In the genomic region with DNA sequence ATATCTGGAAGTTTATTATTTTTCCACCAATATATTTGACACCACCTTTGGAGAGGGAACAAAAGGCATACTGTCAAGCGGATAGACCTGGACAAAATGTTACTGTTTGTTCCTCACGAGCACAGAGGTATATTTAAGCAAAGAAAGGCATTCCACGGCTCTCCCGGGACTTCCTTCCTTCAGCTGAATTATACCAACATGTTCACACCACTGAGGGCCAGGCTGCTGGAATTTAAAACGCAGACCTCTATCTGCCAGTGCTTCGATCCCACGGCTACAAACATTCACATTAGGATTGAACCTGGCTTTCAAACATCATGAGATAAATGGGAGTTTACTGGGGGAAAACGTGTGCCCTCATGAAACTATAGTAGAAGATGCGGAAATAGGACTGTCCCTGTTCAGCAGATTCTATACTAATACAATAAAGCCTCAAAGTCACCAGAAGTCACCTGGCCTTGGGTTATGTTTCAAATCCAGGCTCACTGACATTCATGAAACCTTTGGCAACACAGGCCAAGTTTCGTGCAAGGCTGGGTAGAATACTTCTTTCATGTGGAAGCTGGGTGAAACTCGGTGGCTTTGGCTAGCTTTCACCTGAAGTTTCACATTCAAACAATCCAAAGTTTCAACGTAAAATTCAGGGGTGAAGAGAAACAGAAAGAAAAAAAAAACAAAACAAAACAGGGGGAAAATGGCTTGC, we compare ENCODE assay signal across 14 cellular contexts. TPM values are rescaled to one million over a fixed set of nuclear protein-coding genes. Genes with fewer than 3 reads are reported as not detected.
DNase-seq lines count a peak whose midpoint lies in the region; ATAC-seq, FAIRE-seq and TF ChIP-seq lines count a peak whose summit lies in the region.
"Had no signal": no experiment of that assay in that cellular context is flagged by ENCODE, and none has a peak within 500 bp of the region (broad histone marks: within the 10 kb centered on the region; RNA-seq: fewer than 3 reads in every experiment).

No MANE protein-coding gene starts in this region.

- H3K9ac ChIP-seq in endothelial cell of umbilical vein (replicated peaks; ENCODE audit: extremely low read depth, insufficient read depth, low read length) = peak overlapping the region; percentile 94

- no peak for TF ChIP-seq CTCF in cardiac muscle cell (IDR thresholded peaks at IDR 0.05; ENCODE audit: low read depth, low read length)
- TF ChIP-seq CTCF in endothelial cell of umbilical vein (IDR thresholded peaks at IDR 0.05; ENCODE audit: extremely low read depth in 1 of 2, insufficient read depth in 1 of 2, low read depth in 1 of 2, low read length in 2 of 2) = no peak
- TF ChIP-seq CTCF in osteoblast (IDR thresholded peaks at IDR 0.05; ENCODE audit: extremely low read depth, low read depth, low read length) = no peak
- no peak for TF ChIP-seq CTCF in upper lobe of left lung (IDR thresholded peaks at IDR 0.05)

- H3K4me3 ChIP-seq in cardiac muscle cell (peak overlapping the region; percentile 60), endothelial cell of umbilical vein (replicated peaks in 1 of 3; ENCODE audit: insufficient read depth in 1 of 3, low read depth in 1 of 3, low read length in 3 of 3) (peak overlapping the region in 2 of 3 experiments; percentile 50 to 88), osteoblast (ENCODE audit: insufficient read depth, low read length) (peak overlapping the region; percentile 69), upper lobe of left lung (peak overlapping the region in 1 of 4 donors; percentile 38)

- intact Hi-C loops in left ventricle myocardium superior (cut with micrococcal nuclease) = no loop called here
- intact Hi-C loops in endothelial cell of umbilical vein (cut with micrococcal nuclease) = loop anchor here (1.0 to 2.0 kb wide), 3 partner anchors 11 to 64 kb away; no protein-coding TSS in a partner anchor

- peak; percentile 50 for FAIRE-seq in endothelial cell of umbilical vein (lab: Jason Lieb, UNC)

- dilution Hi-C loops in endothelial cell of umbilical vein (cut with MboI; ENCODE audit: extremely low pct_ligation_motif_present, low sequenced_read_pairs) = no loop called here

- 66 to 77% methylated on average over 12 of the region's 12 CpGs for WGBS in upper lobe of left lung, 2 donors

- no TSS peak for BruUV-seq in endothelial cell of umbilical vein (replicated peaks; lab: Mats Ljungman, UMichigan)

- H4K20me1 ChIP-seq in endothelial cell of umbilical vein (replicated peaks; ENCODE audit: control insufficient read depth, extremely low read depth, insufficient read depth, low read length) (no peaks in the 10 kb centered on the region), osteoblast (ENCODE audit: insufficient read depth, low read length) (no peaks in the 10 kb centered on the region)

- POLR2A ChIA-PET in endothelial cell of umbilical vein (lab: Charles Lee) = no interaction called here

- CTCF ChIA-PET in endothelial cell of umbilical vein (lab: Charles Lee) = interaction anchor here (1.0 to 5.5 kb wide), 14 partner anchors 10 to 265 kb away, joined by 3 to 67 read pairs (median 4); no protein-coding TSS in a partner anchor

- H3K9me3 ChIP-seq in cardiac muscle cell (ENCODE audit: low read depth) (no peaks in the 10 kb centered on the region), endothelial cell of umbilical vein (replicated peaks; ENCODE audit: control insufficient read depth, insufficient read depth, low read length) (no peaks in the 10 kb centered on the region), osteoblast (ENCODE audit: low read depth, low read length) (no peaks in the 10 kb centered on the region), upper lobe of left lung (no peaks in the 10 kb centered on the region)

- H3K79me2 ChIP-seq in endothelial cell of umbilical vein (ENCODE audit: control insufficient read depth, insufficient read depth, low read length) (peaks cover 29% of the 10 kb centered on the region), osteoblast (ENCODE audit: insufficient read depth, low read length) (peaks cover 29% of the 10 kb centered on the region)

- H3K36me3 ChIP-seq in cardiac muscle cell (peaks cover 3% of the 10 kb centered on the region), endothelial cell of umbilical vein (ENCODE audit: control insufficient read depth in 2 of 2, extremely low read depth in 1 of 2, insufficient read depth in 2 of 2, low read length in 2 of 2) (no peaks in the 10 kb centered on the region), osteoblast (ENCODE audit: insufficient read depth, low read length) (no peaks in the 10 kb centered on the region), upper lobe of left lung (no peaks in the 10 kb centered on the region)

- ATAC-seq in left ventricle myocardium superior (no peak), upper lobe of left lung (ENCODE audit: low FRiP score in 2 of 2) (no peak), GM18870 (IDR thresholded peaks at IDR 0.05; ENCODE audit: unreplicated experiment) (no peak)

- H2AFZ ChIP-seq in endothelial cell of umbilical vein (ENCODE audit: low read depth, low read length) = peak overlapping the region; percentile 69
- peak overlapping the region; percentile 36 for H2AFZ ChIP-seq in osteoblast (ENCODE audit: low read length)

- H3K9me1 ChIP-seq in endothelial cell of umbilical vein (replicated peaks; ENCODE audit: control insufficient read depth, extremely low read depth, insufficient read depth, low read length) = no peaks in the 10 kb centered on the region

- no peak for TF ChIP-seq EP300 in upper lobe of left lung (IDR thresholded peaks at IDR 0.05)

- peak overlapping the region; percentile 93 for H3K4me2 ChIP-seq in endothelial cell of umbilical vein (ENCODE audit: insufficient read depth, low read length)
- H3K4me2 ChIP-seq in osteoblast (ENCODE audit: insufficient read depth, low read length) = peak overlapping the region; percentile 84

- no peak for DNase-seq in cardiac muscle cell (ENCODE audit: low read depth in 1 of 2, low spot score in 1 of 2)
- no peak for DNase-seq in left ventricle myocardium superior
- DNase-seq in endothelial cell of umbilical vein (ENCODE audit: low read depth, low spot score) = peak; percentile 56
- DNase-seq in osteoblast (ENCODE audit: insufficient read length, low spot score, missing footprints) = no peak
- no peak for DNase-seq in upper lobe of left lung
- DNase-seq in NOMO-1 (lab: John Stamatoyannopoulos, UW; ENCODE audit: unreplicated experiment in 2 of 2) = no peak
- DNase-seq in stimulated activated CD4-positive, alpha-beta T cell treated with anti-CD3 and anti-CD28 coated beads, Interleukin-2, amount 100 ng/mL, for 24 hours = no peak
- DNase-seq: 8988T; activated CD4-positive, alpha-beta T cell treated with anti-CD3 and anti-CD28 coated beads for 48 hours; activated T-cell treated with anti-CD3 and anti-CD28 coated beads, Interleukin-2, amount 50 U/mL, for 1 hour; CD4-positive, alpha-beta T cell; stimulated activated CD8-positive, alpha-beta memory T cell treated with anti-CD3 and anti-CD28 coated beads, Interleukin-4, amount 100 ng/mL, for 48 hours; T-helper 9 cell had no signal

- H3K27ac ChIP-seq in cardiac muscle cell = peak overlapping the region; percentile 86
- peak overlapping the region; percentile 91 for H3K27ac ChIP-seq in endothelial cell of umbilical vein (ENCODE audit: insufficient read depth, low read depth, low read length)
- peak overlapping the region; percentile 86 for H3K27ac ChIP-seq in osteoblast (ENCODE audit: low read depth, low read length)
- H3K27ac ChIP-seq in upper lobe of left lung = peak overlapping the region in 3 of 4 donors; percentile 22 to 36 (median 28)

- H3K27me3 ChIP-seq in cardiac muscle cell (no peaks in the 10 kb centered on the region), endothelial cell of umbilical vein (ENCODE audit: control insufficient read depth in 2 of 2, insufficient read depth in 2 of 2, low read length in 2 of 2) (no peaks in the 10 kb centered on the region), osteoblast (ENCODE audit: insufficient read depth, low read length) (no peaks in the 10 kb centered on the region), upper lobe of left lung (no peaks in the 10 kb centered on the region)

- no peak for TF ChIP-seq POLR2A in endothelial cell of umbilical vein (IDR thresholded peaks at IDR 0.05; ENCODE audit: low read depth, low read length)
- TF ChIP-seq POLR2A in upper lobe of left lung (IDR thresholded peaks at IDR 0.05) = no peak

- peaks cover 49% of the 10 kb centered on the region for H3K4me1 ChIP-seq in cardiac muscle cell (ENCODE audit: low read depth)
- H3K4me1 ChIP-seq in endothelial cell of umbilical vein (ENCODE audit: control insufficient read depth, extremely low read depth, insufficient read depth, low read length) = peaks cover 32% of the 10 kb centered on the region
- H3K4me1 ChIP-seq in osteoblast (ENCODE audit: insufficient read depth, low read length) = peaks cover 45% of the 10 kb centered on the region
- peaks cover 7 to 31% (median 13%) of the 10 kb centered on the region in 4 donors for H3K4me1 ChIP-seq in upper lobe of left lung

TF ChIP-seq in endothelial cell of umbilical vein, 7 proteins besides CTCF, POLR2A, EP300 and RAD21:
- no peak for TF ChIP-seq EZH2 (IDR thresholded peaks at IDR 0.05; ENCODE audit: borderline replicate concordance, low read depth, low read length, severe bottlenecking)

RNA-seq across cellular contexts. Expression of a gene that starts 39.5 kb away (rescaled TPM):
- total RNA-seq in cardiac muscle cell (318 and 453 TPM in 2 replicates), left ventricle myocardium superior (911 TPM), endothelial cell of umbilical vein (75.5 and 82.5 TPM in 2 replicates), osteoblast (50.7 and 85.0 TPM in 2 replicates), upper lobe of left lung (10 to 100 TPM; 35.4 to 83.2 (median 58.1) TPM)
- polyA plus RNA-seq in cardiac muscle cell (470 and 545 TPM in 2 replicates), endothelial cell of umbilical vein (69.8 and 105 TPM in 2 replicates)
- polyA plus RNA-seq in endothelial cell of umbilical vein (2011; cell fraction: cytosol; rRNA removed) = 65.4 and 67.5 TPM in 2 replicates
- 108 and 127 TPM in 2 replicates for polyA plus RNA-seq in endothelial cell of umbilical vein (2011; cell fraction: nucleus; rRNA removed)
- polyA plus RNA-seq in endothelial cell of umbilical vein (2012) = 19.4 and 34.9 TPM in 2 replicates
- polyA minus RNA-seq in endothelial cell of umbilical vein = 191 and 202 TPM in 2 replicates
- 6.6 TPM for polyA minus RNA-seq in endothelial cell of umbilical vein (2011; cell fraction: cytosol; rRNA and poly(A)+ RNA removed)
- polyA minus RNA-seq in endothelial cell of umbilical vein (2011; cell fraction: nucleus; rRNA and poly(A)+ RNA removed) = 313 and 457 TPM in 2 replicates
- total RNA-seq: CD4-positive, alpha-beta T cell had no signal

Comparison
In these comparisons a context has a peak if more than half of its experiments do, and no peak if none do; other contexts are left out.
1. H3K27ac ChIP-seq: peak in every context shown above with its lines; median percentile 91 in endothelial cell of umbilical vein; 86 in cardiac muscle cell; 86 in osteoblast; 28 in upper lobe of left lung.